ENCODE assay signal across 23 cellular contexts in genomic region chr19:9610484-9611113, GRCh38. TPM values are rescaled to one million over a fixed set of nuclear protein-coding genes. Genes with fewer than 3 reads are reported as not detected.
DNase-seq lines count a peak whose midpoint lies in the region; ATAC-seq, FAIRE-seq and TF ChIP-seq lines count a peak whose summit lies in the region.
"Had no signal": no experiment of that assay in that cellular context is flagged by ENCODE, and none has a peak within 500 bp of the region (broad histone marks: within the 10 kb centered on the region; RNA-seq: fewer than 3 reads in every experiment).

No MANE protein-coding gene starts in this region.

- dilution Hi-C loops in mammary epithelial cell (cut with HindIII; ENCODE audit: low sequenced_read_pairs), result no loop called here

- H3K9me1 ChIP-seq in K562 (ENCODE audit: control insufficient read depth, insufficient read depth, low read length), result no peaks in the 10 kb centered on the region

- no peak overlapping the region for H3K9ac ChIP-seq in mammary epithelial cell (ENCODE audit: insufficient read depth, low read length)
- no peak overlapping the region for H3K9ac ChIP-seq in PC-3 (ENCODE audit: low read length)
- no peak overlapping the region for H3K9ac ChIP-seq in K562 (ENCODE audit: insufficient read depth in 1 of 2, low read depth in 2 of 2, low read length in 2 of 2)
- no peak overlapping the region for H3K9ac ChIP-seq in subcutaneous abdominal adipose tissue (ENCODE audit: low read length in 5 of 5)

- no peak for TF ChIP-seq EP300 in K562 (IDR thresholded peaks at IDR 0.05; ENCODE audit: low read length)

- TF ChIP-seq CTCF in mammary epithelial cell (conservative IDR thresholded peaks at IDR 0.05 in 1 of 2, IDR thresholded peaks at IDR 0.05 in 1 of 2; ENCODE audit: extremely low read depth in 1 of 2, insufficient read depth in 1 of 2, low read depth in 1 of 2, low read length in 2 of 2) (no peak), breast epithelium (IDR thresholded peaks at IDR 0.05) (no peak), PC-3 (conservative IDR thresholded peaks at IDR 0.05; ENCODE audit: low read depth, low read length) (no peak), K562 (IDR thresholded peaks at IDR 0.05 in 2 of 3, conservative IDR thresholded peaks at IDR 0.05 in 1 of 3; ENCODE audit: insufficient read depth in 2 of 3, low read depth in 1 of 3, low read length in 3 of 3) (no peak)

- TF ChIP-seq RAD21 in K562 (CRISPR knock-in tag; conservative IDR thresholded peaks at IDR 0.05 in 1 of 2, IDR thresholded peaks at IDR 0.05 in 1 of 2), result no peak

- 95% methylated on average over 2 of the region's 2 CpGs for WGBS in mammary epithelial cell (ENCODE audit: low coverage, missing lambda C conversion rate)
- WGBS in K562 (ENCODE audit: insufficient coverage, low coverage, missing lambda C conversion rate), result 94% methylated on average over 2 of the region's 2 CpGs

- H3K9me3 ChIP-seq in mammary epithelial cell (replicated peaks; ENCODE audit: insufficient read depth, low read length), result peaks cover 65% of the 10 kb centered on the region
- H3K9me3 ChIP-seq in breast epithelium, result peaks cover 76 to 85% of the 10 kb centered on the region in 2 donors
- H3K9me3 ChIP-seq in PC-3 (ENCODE audit: low read length), result peaks cover 48% of the 10 kb centered on the region
- peaks cover 18% of the 10 kb centered on the region for H3K9me3 ChIP-seq in K562 (replicated peaks; ENCODE audit: control insufficient read depth, insufficient read depth, low read depth, low read length)
- H3K9me3 ChIP-seq in subcutaneous abdominal adipose tissue (ENCODE audit: control insufficient read depth in 5 of 5, low read length in 5 of 5), result peaks cover 40 to 66% (median 56%) of the 10 kb centered on the region in 5 donors

- ATAC-seq in PC-3 (no peak), K562 (no peak)

- in situ Hi-C loops in mammary epithelial cell (cut with MboI; ENCODE audit: low sequenced_read_pairs in 2 of 2), result no loop called here
- in situ Hi-C loops in K562 (cut with MboI), result no loop called here

- no peaks in the 10 kb centered on the region for H3K27me3 ChIP-seq in mammary epithelial cell (ENCODE audit: insufficient read depth, low read length)
- H3K27me3 ChIP-seq in breast epithelium, result no peaks in the 10 kb centered on the region
- H3K27me3 ChIP-seq in PC-3 (ENCODE audit: low read length), result no peaks in the 10 kb centered on the region
- H3K27me3 ChIP-seq in K562 (ENCODE audit: control insufficient read depth in 2 of 2, insufficient read depth in 2 of 2, low read length in 2 of 2), result no peaks in the 10 kb centered on the region
- no peaks in the 10 kb centered on the region for H3K27me3 ChIP-seq in subcutaneous abdominal adipose tissue (ENCODE audit: control insufficient read depth in 5 of 5, insufficient read depth in 4 of 5, low read length in 5 of 5)

- BruUV-seq in mammary epithelial cell (replicated peaks; lab: Mats Ljungman, UMichigan) (TSS peak; percentile 19), PC-3 (replicated peaks; lab: Mats Ljungman, UMichigan) (TSS peak; percentile 17), K562 (replicated peaks; lab: Mats Ljungman, UMichigan) (TSS peak; percentile 18)

- TF ChIP-seq POLR2A in breast epithelium (IDR thresholded peaks at IDR 0.05) (no peak), K562 (conservative IDR thresholded peaks at IDR 0.05) (no peak)

- no peaks in the 10 kb centered on the region for H3K9me2 ChIP-seq in PC-3 (replicated peaks; ENCODE audit: low read length)

- FAIRE-seq in K562 (lab: Jason Lieb, UNC), result no peak

- POLR2A ChIA-PET in PC-3 (lab: Charles Lee; ENCODE audit: unreplicated experiment), result no interaction called here
- POLR2A ChIA-PET in K562 (lab: Yijun Ruan, JAX), result interaction anchor here (1.0 kb wide), 1 partner anchor 9 kb away, joined by 3 read pairs; no protein-coding TSS in a partner anchor

- peaks cover 6% of the 10 kb centered on the region for H3K79me2 ChIP-seq in mammary epithelial cell (ENCODE audit: insufficient read depth, low read length)
- no peaks in the 10 kb centered on the region for H3K79me2 ChIP-seq in PC-3 (ENCODE audit: low read length)
- H3K79me2 ChIP-seq in K562 (ENCODE audit: control insufficient read depth, insufficient read depth, low read length), result no peaks in the 10 kb centered on the region

- H3K4me3 ChIP-seq in mammary epithelial cell (replicated peaks in 1 of 3; ENCODE audit: insufficient read depth in 1 of 3, low read depth in 2 of 3, low read length in 3 of 3) (no peak overlapping the region), breast epithelium (peak overlapping the region in 1 of 3 donors; percentile 13), PC-3 (ENCODE audit: low read length) (no peak overlapping the region), K562 (no peak overlapping the region), subcutaneous abdominal adipose tissue (ENCODE audit: low read depth in 1 of 5, low read length in 5 of 5) (peak overlapping the region in 4 of 5 donors; percentile 32 to 61 (median 46))

- H2AFZ ChIP-seq in mammary epithelial cell (ENCODE audit: low read depth, low read length) (no peak overlapping the region), PC-3 (ENCODE audit: low read length) (no peak overlapping the region), K562 (ENCODE audit: low read depth, low read length) (no peak overlapping the region)

- H3K4me2 ChIP-seq in mammary epithelial cell (ENCODE audit: insufficient read depth, low read depth, low read length) (no peak overlapping the region), PC-3 (ENCODE audit: low read length) (no peak overlapping the region), K562 (ENCODE audit: insufficient read depth, low read length) (no peak overlapping the region)

- no peak overlapping the region for H3K27ac ChIP-seq in mammary epithelial cell (ENCODE audit: insufficient read depth, low read depth, low read length)
- H3K27ac ChIP-seq in breast epithelium, result no peak overlapping the region
- H3K27ac ChIP-seq in PC-3 (ENCODE audit: low read length), result no peak overlapping the region
- no peak overlapping the region for H3K27ac ChIP-seq in K562 (ENCODE audit: extremely low read depth, low read depth, low read length)
- no peak overlapping the region for H3K27ac ChIP-seq in subcutaneous abdominal adipose tissue (ENCODE audit: low read depth, low read length)
- H3K27ac ChIP-seq: 22Rv1 had no signal

- H4K20me1 ChIP-seq in mammary epithelial cell (ENCODE audit: insufficient read depth, low read length) (no peaks in the 10 kb centered on the region), PC-3 (ENCODE audit: low read length) (no peaks in the 10 kb centered on the region), K562 (replicated peaks; ENCODE audit: control insufficient read depth, insufficient read depth, low read length) (no peaks in the 10 kb centered on the region)

- intact Hi-C loops in mammary epithelial cell (cut with micrococcal nuclease) (no loop called here), breast epithelium (cut with DNase I; ENCODE audit: low total_unique reads) (no loop called here), PC-3 (cut with micrococcal nuclease) (no loop called here), K562 (cut with micrococcal nuclease) (no loop called here)

- no peaks in the 10 kb centered on the region for H3F3A ChIP-seq in PC-3 (ENCODE audit: low read length, unreplicated experiment)

- H3K4me1 ChIP-seq in mammary epithelial cell (ENCODE audit: insufficient read depth, low read length) (no peaks in the 10 kb centered on the region), breast epithelium (no peaks in the 10 kb centered on the region), PC-3 (ENCODE audit: insufficient read depth, low read length) (no peaks in the 10 kb centered on the region), K562 (replicated peaks in 1 of 2; ENCODE audit: control insufficient read depth in 2 of 2, insufficient read depth in 2 of 2, low read length in 2 of 2) (no peaks in the 10 kb centered on the region), subcutaneous abdominal adipose tissue (ENCODE audit: control insufficient read depth in 5 of 5, insufficient read depth in 5 of 5, low read length in 5 of 5) (peaks cover 0 to 10% (median 0%) of the 10 kb centered on the region in 5 donors)

- H3K36me3 ChIP-seq in mammary epithelial cell (ENCODE audit: insufficient read depth, low read length), result peaks cover 54% of the 10 kb centered on the region
- H3K36me3 ChIP-seq in breast epithelium, result peaks cover 34% of the 10 kb centered on the region
- peaks cover 73% of the 10 kb centered on the region for H3K36me3 ChIP-seq in PC-3 (ENCODE audit: low read depth, low read length)
- peaks cover 63% of the 10 kb centered on the region for H3K36me3 ChIP-seq in K562 (ENCODE audit: control insufficient read depth, insufficient read depth, low read length)
- H3K36me3 ChIP-seq in subcutaneous abdominal adipose tissue (ENCODE audit: control insufficient read depth in 5 of 5, insufficient read depth in 5 of 5, low read length in 5 of 5), result peaks cover 31 to 73% (median 66%) of the 10 kb centered on the region in 5 donors

- CTCF ChIA-PET in mammary epithelial cell (lab: Charles Lee; ENCODE audit: low non-redundant PET), result no interaction called here
- CTCF ChIA-PET in PC-3 (lab: Charles Lee), result no interaction called here
- CTCF ChIA-PET in K562 (lab: Yijun Ruan, JAX; ENCODE audit: low intra/inter-chr PET ratio), result no interaction called here

- no peak for DNase-seq in mammary epithelial cell
- no peak for DNase-seq in breast epithelium (ENCODE audit: low spot score in 2 of 2)
- no peak for DNase-seq in PC-3
- DNase-seq in K562 (ENCODE audit: extremely low read depth in 1 of 4, low spot score in 3 of 4), result no peak
- DNase-seq in activated gamma-delta T cell (lab: John Stamatoyannopoulos, UW), result no peak
- DNase-seq in effector CD4-positive, alpha-beta T cell, result no peak
- no peak for DNase-seq in NCI-H1436 (lab: John Stamatoyannopoulos, UW)
- DNase-seq: EL, H9, IMR-90, Karpas-422, MV-4-11, NCI-H1105 treated with DMSO at 0.1 percent for 48 hours, NCI-H1694, NCI-H2081, NCI-H2171 treated with DMSO at 0.1 percent for 48 hours, NCI-H446, NCI-H526, OCI-M1, RPMI8226, SHP77 had no signal

RNA-seq across cellular contexts. Expression of gene ZNF561, which starts 10.4 kb away (rescaled TPM):
- 10 to 100 TPM; 62.6 to 78.3 TPM for total RNA-seq in mammary epithelial cell
- polyA plus RNA-seq in mammary epithelial cell, result 37.0 TPM
- 118 TPM for polyA minus RNA-seq in mammary epithelial cell
- 10 to 100 TPM; 19.5 to 63.1 (median 29.5) TPM for total RNA-seq in breast epithelium
- total RNA-seq in PC-3 (2014; rRNA removed), result 20.1 and 23.3 TPM in 2 replicates
- 119 and 133 TPM in 2 replicates for total RNA-seq in K562 (2011; cell fraction: chromatin; rRNA removed; ENCODE audit: low replicate concordance)
- 115 and 120 TPM in 2 replicates for total RNA-seq in K562 (2011; cell fraction: nucleolus; rRNA removed)
- 91.3 and 101 TPM in 2 replicates for total RNA-seq in K562 (2011; cell fraction: nucleoplasm; rRNA removed)
- 12.7 and 16.8 TPM in 2 replicates for total RNA-seq in K562 (2014; rRNA removed)
- total RNA-seq in K562 (2014; rRNA removed; fragmentation: Illumina TruSeq; extraction: Trizol), result 33.4 and 34.9 TPM in 2 replicates
- 21.2 and 23.6 TPM in 2 replicates for total RNA-seq in K562 (2015; rRNA removed; fragmentation: Illumina TruSeq; extraction: Trizol)
- 21.8 and 25.9 TPM in 2 replicates for total RNA-seq in K562 (2021)
- polyA plus RNA-seq in K562 (2011; rRNA removed), result 31.3 and 32.7 TPM in 2 replicates
- polyA plus RNA-seq in K562 (2011; cell fraction: cytosol; rRNA removed), result 13.4 and 17.9 TPM in 2 replicates
- polyA plus RNA-seq in K562 (2011; cell fraction: nucleus; rRNA removed), result 41.7 and 44.4 TPM in 2 replicates
- 15.6 and 22.6 TPM in 2 replicates for polyA plus RNA-seq in K562 (2012)
- 23.3 and 25.9 TPM in 2 replicates for polyA plus RNA-seq in K562 (2014; fragmentation: Illumina TruSeq; extraction: Trizol)
- polyA plus RNA-seq in K562 (2014; fragmentation: Nextera tagmentation; extraction: Ambion mirVana), result 10 to 100 TPM; 19.2 to 25.6 TPM
- polyA plus RNA-seq in K562 (2014; rRNA removed), result 13.9 and 18.6 TPM in 2 replicates
- polyA minus RNA-seq in K562 (2011; rRNA and poly(A)+ RNA removed), result 73.9 and 77.3 TPM in 2 replicates
- 14.3 and 22.5 TPM in 2 replicates for polyA minus RNA-seq in K562 (2011; cell fraction: cytosol; rRNA and poly(A)+ RNA removed)
- polyA minus RNA-seq in K562 (2011; cell fraction: nucleus; rRNA and poly(A)+ RNA removed), result 42.9 and 71.0 TPM in 2 replicates

RNA-seq across cellular contexts. Expression of gene ZNF121, which starts 26.3 kb away (rescaled TPM):
- 10 to 100 TPM; 62.4 to 70.5 TPM for total RNA-seq in mammary epithelial cell
- 5.7 TPM for polyA plus RNA-seq in mammary epithelial cell
- polyA minus RNA-seq in mammary epithelial cell, result 57.5 TPM
- total RNA-seq in breast epithelium, result 10 to 100 TPM; 20.8 to 55.9 (median 36.1) TPM
- total RNA-seq in PC-3 (2014; rRNA removed), result 52.6 and 65.6 TPM in 2 replicates
- total RNA-seq in K562 (2011; cell fraction: chromatin; rRNA removed; ENCODE audit: low replicate concordance), result 33.4 and 106 TPM in 2 replicates
- 16.2 and 23.4 TPM in 2 replicates for total RNA-seq in K562 (2011; cell fraction: nucleolus; rRNA removed)
- 53.7 and 76.0 TPM in 2 replicates for total RNA-seq in K562 (2011; cell fraction: nucleoplasm; rRNA removed)
- 46.8 and 55.5 TPM in 2 replicates for total RNA-seq in K562 (2014; rRNA removed)
- 115 and 132 TPM in 2 replicates for total RNA-seq in K562 (2014; rRNA removed; fragmentation: Illumina TruSeq; extraction: Trizol)
- total RNA-seq in K562 (2015; rRNA removed; fragmentation: Illumina TruSeq; extraction: Trizol), result 90.1 and 99.2 TPM in 2 replicates
- 66.0 and 70.0 TPM in 2 replicates for total RNA-seq in K562 (2021)
- 33.4 and 42.2 TPM in 2 replicates for polyA plus RNA-seq in K562 (2011; rRNA removed)
- 5.5 and 22.1 TPM in 2 replicates for polyA plus RNA-seq in K562 (2011; cell fraction: cytosol; rRNA removed)
- 28.3 and 40.7 TPM in 2 replicates for polyA plus RNA-seq in K562 (2011; cell fraction: nucleus; rRNA removed)
- 10.2 and 12.0 TPM in 2 replicates for polyA plus RNA-seq in K562 (2012)
- 26.0 and 29.4 TPM in 2 replicates for polyA plus RNA-seq in K562 (2014; fragmentation: Illumina TruSeq; extraction: Trizol)
- 10 to 100 TPM; 14.6 to 26.2 TPM for polyA plus RNA-seq in K562 (2014; fragmentation: Nextera tagmentation; extraction: Ambion mirVana)
- 25.8 and 28.4 TPM in 2 replicates for polyA plus RNA-seq in K562 (2014; rRNA removed)
- 114 and 122 TPM in 2 replicates for polyA minus RNA-seq in K562 (2011; rRNA and poly(A)+ RNA removed)
- polyA minus RNA-seq in K562 (2011; cell fraction: cytosol; rRNA and poly(A)+ RNA removed), result 48.4 and 51.2 TPM in 2 replicates
- 15.9 and 32.4 TPM in 2 replicates for polyA minus RNA-seq in K562 (2011; cell fraction: nucleus; rRNA and poly(A)+ RNA removed)

Comparison
In these comparisons a context has a peak if more than half of its experiments do, and no peak if none do; other contexts are left out.
1. H3K4me3 ChIP-seq: peak in subcutaneous abdominal adipose tissue (4 of 5); none in mammary epithelial cell (0 of 3), PC-3 (single experiment) and K562 (single experiment).